9 cellular contexts compared by ENCODE assay signal in the genomic region with DNA sequence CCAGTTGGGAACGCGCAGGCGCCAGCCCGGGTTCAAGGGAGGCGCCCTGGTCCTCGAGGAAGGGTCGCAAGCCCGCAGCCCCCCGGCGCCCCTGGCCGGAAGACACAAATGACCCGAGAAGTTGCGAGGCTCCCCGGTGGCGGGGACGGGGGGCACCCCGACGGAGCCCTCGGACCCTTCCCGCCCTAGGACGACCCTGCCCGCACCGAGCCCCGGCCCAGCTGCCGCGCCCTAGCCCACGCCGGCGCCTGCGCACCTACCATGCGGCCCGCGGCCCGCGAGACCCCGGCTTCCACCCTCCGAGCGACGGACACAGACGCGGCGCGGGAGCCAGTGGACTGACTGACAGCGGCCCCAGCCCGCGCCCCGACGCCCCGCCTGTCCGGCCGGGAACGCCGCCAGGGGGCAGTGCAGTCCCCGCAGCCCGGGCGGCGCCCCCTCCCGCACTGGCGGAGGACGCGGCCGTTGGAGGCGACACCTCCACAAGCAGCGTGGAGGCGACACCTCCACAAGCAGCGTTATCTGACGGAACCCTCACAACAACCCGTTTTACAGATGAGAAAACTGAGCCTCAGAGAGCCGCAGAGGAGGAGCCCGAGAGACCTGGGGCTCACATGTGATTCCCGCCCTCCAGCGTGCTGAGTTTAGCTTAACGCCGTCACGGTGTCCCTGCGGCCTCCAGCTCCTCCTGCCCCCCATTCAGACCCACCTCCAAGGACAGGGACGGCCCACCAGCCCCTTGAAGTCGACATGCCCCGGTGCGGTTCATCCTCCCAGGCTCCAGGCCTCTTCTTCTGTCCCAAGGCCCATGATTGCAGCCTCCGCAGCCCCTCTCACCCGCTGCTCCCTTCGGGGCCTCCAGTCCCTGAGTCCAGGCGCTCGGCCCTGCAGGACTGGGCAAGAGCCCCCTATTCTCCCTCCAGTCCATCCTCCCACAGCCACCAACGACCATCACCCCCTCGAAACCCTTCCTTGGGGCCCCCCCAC. TPM values are rescaled to one million over a fixed set of nuclear protein-coding genes. Genes with fewer than 3 reads are reported as not detected.
DNase-seq lines count a peak whose midpoint lies in the region; ATAC-seq, FAIRE-seq and TF ChIP-seq lines count a peak whose summit lies in the region.
"Had no signal": no experiment of that assay in that cellular context is flagged by ENCODE, and none has a peak within 500 bp of the region (broad histone marks: within the 10 kb centered on the region; RNA-seq: fewer than 3 reads in every experiment).

A gene with protein sequence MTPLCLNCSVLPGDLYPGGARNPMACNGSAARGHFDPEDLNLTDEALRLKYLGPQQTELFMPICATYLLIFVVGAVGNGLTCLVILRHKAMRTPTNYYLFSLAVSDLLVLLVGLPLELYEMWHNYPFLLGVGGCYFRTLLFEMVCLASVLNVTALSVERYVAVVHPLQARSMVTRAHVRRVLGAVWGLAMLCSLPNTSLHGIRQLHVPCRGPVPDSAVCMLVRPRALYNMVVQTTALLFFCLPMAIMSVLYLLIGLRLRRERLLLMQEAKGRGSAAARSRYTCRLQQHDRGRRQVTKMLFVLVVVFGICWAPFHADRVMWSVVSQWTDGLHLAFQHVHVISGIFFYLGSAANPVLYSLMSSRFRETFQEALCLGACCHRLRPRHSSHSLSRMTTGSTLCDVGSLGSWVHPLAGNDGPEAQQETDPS (minus strand): TSS at position 347 of the 987 bp plus-strand sequence. CDS start 84 bp downstream, at position 263.

- no peak within 1 kb of the TSS for H3K9ac ChIP-seq in astrocyte (ENCODE audit: low read length)

- no peaks in the 10 kb centered on the region for H3K9me3 Mint-ChIP-seq in CD8-positive, alpha-beta memory T cell
- H3K9me3 Mint-ChIP-seq in astrocyte (ENCODE audit: unreplicated experiment): peaks cover 8% of the 10 kb centered on the region

- peak within 1 kb of the TSS; percentile 60 for H3K4me2 ChIP-seq in astrocyte (ENCODE audit: low read length)

- peak within 1 kb of the TSS; percentile 12 for H3K4me3 ChIP-seq in CD8-positive, alpha-beta memory T cell (ENCODE audit: low read length)
- no peak within 1 kb of the TSS for H3K4me3 ChIP-seq in astrocyte (ENCODE audit: insufficient read depth, low read depth, low read length)

- H4K20me1 ChIP-seq in astrocyte (ENCODE audit: insufficient read depth, low read length): no peaks in the 10 kb centered on the region

- H3K27me3 Mint-ChIP-seq in CD8-positive, alpha-beta memory T cell: peaks cover 0 to 3% of the 10 kb centered on the region in 2 donors
- peaks cover 82% of the 10 kb centered on the region for H3K27me3 Mint-ChIP-seq in astrocyte (ENCODE audit: low read depth, unreplicated experiment)

- H2AFZ ChIP-seq in astrocyte (ENCODE audit: low read depth, low read length): peak within 1 kb of the TSS; percentile 56

- H3K36me3 ChIP-seq in CD8-positive, alpha-beta memory T cell (ENCODE audit: insufficient read depth, low read length): no peaks in the 10 kb centered on the region
- no peaks in the 10 kb centered on the region for H3K36me3 ChIP-seq in astrocyte (ENCODE audit: insufficient read depth, low read length)

- peak within 1 kb of the TSS; percentile 56 to 90 (median 73) for H3K27ac Mint-ChIP-seq in CD8-positive, alpha-beta memory T cell
- no peak within 1 kb of the TSS for H3K27ac Mint-ChIP-seq in astrocyte (ENCODE audit: unreplicated experiment)

- H3K4me1 Mint-ChIP-seq in CD8-positive, alpha-beta memory T cell: peaks cover 46 to 75% (median 51%) of the 10 kb centered on the region in 3 donors
- H3K4me1 Mint-ChIP-seq in astrocyte (ENCODE audit: low read depth, unreplicated experiment): peaks cover 3% of the 10 kb centered on the region

- peak; percentile 64 to 77 (median 76) for DNase-seq in CD8-positive, alpha-beta memory T cell
- DNase-seq in T follicular helper cell (ENCODE audit: low read depth) (peak; percentile 46), astrocyte (ENCODE audit: low read depth) (no peak), iPS-NIHi11 (ENCODE audit: low spot score) (peak; percentile 93), HCEC 1CT (no peak), epidermal melanocyte (ENCODE audit: insufficient read length, low spot score) (no peak)
- peak; percentile 37 to 59 for DNase-seq in stimulated activated CD4-positive, alpha-beta T cell treated with anti-CD3 and anti-CD28 coated beads, Interleukin-1b, Interleukin-23, amount 100 ng/mL, for 1 hour (ENCODE audit: low read depth in 2 of 2)

- TF ChIP-seq CTCF in astrocyte (IDR thresholded peaks at IDR 0.05; ENCODE audit: insufficient read depth, low read depth, low read length): peak; percentile 20

- CTCF ChIA-PET in CD8-positive, alpha-beta memory T cell (lab: Charles Lee): interaction anchor here (0.6 to 2.6 kb wide), 18 partner anchors 9 to 71 kb away, joined by 3 to 20 read pairs (median 6); no protein-coding TSS in a partner anchor

- H3K36me3 Mint-ChIP-seq in CD8-positive, alpha-beta memory T cell: no peaks in the 10 kb centered on the region
- no peaks in the 10 kb centered on the region for H3K36me3 Mint-ChIP-seq in astrocyte (ENCODE audit: low read depth, unreplicated experiment)

- no peaks in the 10 kb centered on the region for H3K79me2 ChIP-seq in astrocyte (ENCODE audit: insufficient read depth, low read length)

- H3K27ac ChIP-seq in CD8-positive, alpha-beta memory T cell (ENCODE audit: low read depth, low read length): peak within 1 kb of the TSS; percentile 16
- H3K27ac ChIP-seq in astrocyte (ENCODE audit: low read depth, low read length): no peak within 1 kb of the TSS

- peak within 1 kb of the TSS; percentile 50 to 89 (median 70) for H3K4me3 Mint-ChIP-seq in CD8-positive, alpha-beta memory T cell
- H3K4me3 Mint-ChIP-seq in astrocyte (ENCODE audit: unreplicated experiment): no peak within 1 kb of the TSS

- FAIRE-seq in astrocyte (lab: Jason Lieb, UNC): no peak

- peak; percentile 65 for ATAC-seq in HG02610 (IDR thresholded peaks at IDR 0.05; ENCODE audit: unreplicated experiment)

- POLR2A ChIA-PET in CD8-positive, alpha-beta memory T cell (lab: Charles Lee): interaction anchor here (0.5 to 1.0 kb wide), 2 partner anchors 15 to 1021 kb away, joined by 3 to 4 read pairs; no protein-coding TSS in a partner anchor

- no peaks in the 10 kb centered on the region for H3K27me3 ChIP-seq in CD8-positive, alpha-beta memory T cell (ENCODE audit: insufficient read depth, low read length, poor library complexity, severe bottlenecking)
- peaks cover 30% of the 10 kb centered on the region for H3K27me3 ChIP-seq in astrocyte (ENCODE audit: insufficient read depth, low read length)

- no peaks in the 10 kb centered on the region for H3K9me3 ChIP-seq in CD8-positive, alpha-beta memory T cell (ENCODE audit: low read length)
- H3K9me3 ChIP-seq in astrocyte (ENCODE audit: insufficient read depth, low read depth, low read length): no peaks in the 10 kb centered on the region

- H3K4me1 ChIP-seq in CD8-positive, alpha-beta memory T cell (ENCODE audit: insufficient read depth, low read length): peaks cover 26% of the 10 kb centered on the region
- H3K4me1 ChIP-seq in astrocyte (ENCODE audit: insufficient read depth, low read length): no peaks in the 10 kb centered on the region

RNA-seq across cellular contexts. Expression of the gene that starts here (rescaled TPM):
- under 1 TPM; 0.15 to 0.18 TPM for total RNA-seq in CD8-positive, alpha-beta memory T cell
- 2.7 TPM for polyA plus RNA-seq in CD8-positive, alpha-beta memory T cell
- total RNA-seq in astrocyte: not detected in 2 replicates
- total RNA-seq: LHCN-M2 had no signal

Comparison
In these comparisons a context has a peak if more than half of its experiments do, and no peak if none do; other contexts are left out.
1. DNase-seq: peak in CD8-positive, alpha-beta memory T cell (5 of 5), T follicular helper cell (single experiment), iPS-NIHi11 (single experiment) and stimulated activated CD4-positive, alpha-beta T cell treated with anti-CD3 and anti-CD28 coated beads, Interleukin-1b, Interleukin-23, amount 100 ng/mL, for 1 hour (2 of 2); none in astrocyte (single experiment), HCEC 1CT (single experiment) and epidermal melanocyte (single experiment).